In genomic region chr19:7869453-7869909, GRCh38 we compare ENCODE assay signal across 8 cellular contexts. TPM values are rescaled to one million over a fixed set of nuclear protein-coding genes. Genes with fewer than 3 reads are reported as not detected.
DNase-seq lines count a peak whose midpoint lies in the region; ATAC-seq and TF ChIP-seq lines count a peak whose summit lies in the region.

No MANE protein-coding gene starts in this region.

- no peak for TF ChIP-seq CTCF in LNCaP clone FGC (IDR thresholded peaks at IDR 0.05; ENCODE audit: control insufficient read depth, extremely low read depth, insufficient read depth)

- peak; percentile 63 for DNase-seq in COLO668 (lab: John Stamatoyannopoulos, UW; ENCODE audit: unreplicated experiment)
- no peak for DNase-seq in LNCaP clone FGC (ENCODE audit: low read depth)
- DNase-seq in activated CD4-positive, alpha-beta T cell treated with anti-CD3 and anti-CD28 coated beads, Interleukin-2, amount 50 U/mL, for 48 hours = peak; percentile 74 to 78
- DNase-seq in effector memory CD8-positive, alpha-beta T cell = peak; percentile 79 to 91 (median 83)
- DNase-seq in naive B cell = peak; percentile 84
- peak; percentile 69 for DNase-seq in stimulated activated naive B cell treated with anti-CD40 and anti-IgM and Interleukin-4, amounts not matched to agents 10 μg/mL and 1 μg/mL and 100 μg/mL, for 72 hours
- no peak for DNase-seq in NCI-H1436 (lab: John Stamatoyannopoulos, UW)

- H3K4me3 ChIP-seq in LNCaP clone FGC (ENCODE audit: low read depth, low read length) = peak overlapping the region; percentile 47

- H3K36me3 Mint-ChIP-seq in effector memory CD8-positive, alpha-beta T cell (ENCODE audit: insufficient read depth) = peaks cover 9% of the 10 kb centered on the region
- peaks cover 0 to 13% of the 10 kb centered on the region in 2 donors for H3K36me3 Mint-ChIP-seq in naive B cell
- H3K36me3 Mint-ChIP-seq in stimulated activated naive B cell treated with anti-CD40 and anti-IgM and Interleukin-4, amounts not matched to agents 10 μg/mL and 1 μg/mL and 100 μg/mL, for 72 hours = no peaks in the 10 kb centered on the region

- H3K27ac Mint-ChIP-seq in effector memory CD8-positive, alpha-beta T cell = peak overlapping the region; percentile 38 to 76
- peak overlapping the region in 2 of 6 donors; percentile 43 to 93 for H3K27ac Mint-ChIP-seq in naive B cell
- H3K27ac Mint-ChIP-seq in stimulated activated naive B cell treated with anti-CD40 and anti-IgM and Interleukin-4, amounts not matched to agents 10 μg/mL and 1 μg/mL and 100 μg/mL, for 72 hours = peak overlapping the region; percentile 85

- ATAC-seq in GM21723 (IDR thresholded peaks at IDR 0.05; ENCODE audit: unreplicated experiment) (peak; percentile 55), naive B cell (ENCODE audit: low read depth in 2 of 2) (peak; percentile 59 to 63)
- peak; percentile 60 for ATAC-seq in effector memory CD8-positive, alpha-beta T cell (replicated peaks)
- peak; percentile 51 to 60 for ATAC-seq in stimulated activated naive B cell treated with anti-CD40 and anti-IgM and Interleukin-4, amounts not matched to agents 10 μg/mL and 1 μg/mL and 100 μg/mL, for 72 hours (replicated peaks)

- H3K4me1 Mint-ChIP-seq in effector memory CD8-positive, alpha-beta T cell (ENCODE audit: low read depth in 2 of 2) = peaks cover 31 to 32% of the 10 kb centered on the region in 2 donors
- H3K4me1 Mint-ChIP-seq in naive B cell = peaks cover 34 to 41% (median 40%) of the 10 kb centered on the region in 3 donors
- peaks cover 39 to 58% of the 10 kb centered on the region in 2 donors for H3K4me1 Mint-ChIP-seq in stimulated activated naive B cell treated with anti-CD40 and anti-IgM and Interleukin-4, amounts not matched to agents 10 μg/mL and 1 μg/mL and 100 μg/mL, for 72 hours

- peaks cover 30 to 52% of the 10 kb centered on the region in 2 donors for H3K27me3 Mint-ChIP-seq in effector memory CD8-positive, alpha-beta T cell
- H3K27me3 Mint-ChIP-seq in naive B cell = peaks cover 23 to 66% (median 57%) of the 10 kb centered on the region in 3 donors
- peaks cover 52 to 71% of the 10 kb centered on the region in 2 donors for H3K27me3 Mint-ChIP-seq in stimulated activated naive B cell treated with anti-CD40 and anti-IgM and Interleukin-4, amounts not matched to agents 10 μg/mL and 1 μg/mL and 100 μg/mL, for 72 hours

- no peaks in the 10 kb centered on the region for H3K9me3 Mint-ChIP-seq in effector memory CD8-positive, alpha-beta T cell
- peaks cover 0 to 10% (median 7%) of the 10 kb centered on the region in 7 donors for H3K9me3 Mint-ChIP-seq in naive B cell
- peaks cover 5% of the 10 kb centered on the region in 2 donors for H3K9me3 Mint-ChIP-seq in stimulated activated naive B cell treated with anti-CD40 and anti-IgM and Interleukin-4, amounts not matched to agents 10 μg/mL and 1 μg/mL and 100 μg/mL, for 72 hours

- peak overlapping the region; percentile 83 to 84 for H3K4me3 Mint-ChIP-seq in effector memory CD8-positive, alpha-beta T cell
- H3K4me3 Mint-ChIP-seq in naive B cell = peak overlapping the region in 7 of 8 donors; percentile 47 to 85 (median 74)
- H3K4me3 Mint-ChIP-seq in stimulated activated naive B cell treated with anti-CD40 and anti-IgM and Interleukin-4, amounts not matched to agents 10 μg/mL and 1 μg/mL and 100 μg/mL, for 72 hours = peak overlapping the region; percentile 82

RNA-seq across cellular contexts. Expression of gene PRR36, which starts 4.7 kb away (rescaled TPM):
- polyA plus RNA-seq in naive B cell (ENCODE audit: low read depth in 6 of 6) = under 1 TPM in 1 of 6 donors, not detected in 5; 0.05 TPM

RNA-seq across cellular contexts. Expression of gene LRRC8E, which starts 18.8 kb away (rescaled TPM):
- not detected for polyA plus RNA-seq in naive B cell (ENCODE audit: low read depth in 6 of 6)

RNA-seq across cellular contexts. Expression of gene MAP2K7, which starts 34.2 kb away (rescaled TPM):
- polyA plus RNA-seq in naive B cell (ENCODE audit: low read depth in 6 of 6) = 1 to 10 TPM in 5 of 6 donors, under 1 TPM in 1; 0.50 to 5.1 (median 2.9) TPM

RNA-seq across cellular contexts. Expression of gene EVI5L, which starts 39.5 kb away (rescaled TPM):
- 1 to 10 TPM in 5 of 6 donors, under 1 TPM in 1; 0.63 to 4.0 (median 1.6) TPM for polyA plus RNA-seq in naive B cell (ENCODE audit: low read depth in 6 of 6)

RNA-seq across cellular contexts. Expression of gene TGFBR3L, which starts 45.1 kb away (rescaled TPM):
- not detected for polyA plus RNA-seq in naive B cell (ENCODE audit: low read depth in 6 of 6)

Comparison
In these comparisons a context has a peak if more than half of its experiments do, and no peak if none do; other contexts are left out.
1. DNase-seq: peak in COLO668 (single experiment), activated CD4-positive, alpha-beta T cell treated with anti-CD3 and anti-CD28 coated beads, Interleukin-2, amount 50 U/mL, for 48 hours (2 of 2), effector memory CD8-positive, alpha-beta T cell (3 of 3), naive B cell (single experiment) and stimulated activated naive B cell treated with anti-CD40 and anti-IgM and Interleukin-4, amounts not matched to agents 10 μg/mL and 1 μg/mL and 100 μg/mL, for 72 hours (single experiment); none in LNCaP clone FGC (single experiment) and NCI-H1436 (single experiment).
2. Peak in every context shown above with its lines, with median percentiles within 50 percentile points of each other: ATAC-seq and H3K4me3 Mint-ChIP-seq.